In genomic region chr12:125169451-125169850, GRCh38 we compare ENCODE assay signal across 30 cellular contexts. TPM values are rescaled to one million over a fixed set of nuclear protein-coding genes. Genes with fewer than 3 reads are reported as not detected.
"Had no signal": no experiment of that assay in that cellular context is flagged by ENCODE, and none has a peak within 500 bp of the region (broad histone marks: within the 10 kb centered on the region; RNA-seq: fewer than 3 reads in every experiment).

No MANE protein-coding gene starts in this region.

- H3K27me3 ChIP-seq: neural progenitor cell, ovary, suprapubic skin, testis, upper lobe of right lung, uterus had no signal

- H3K4me2 ChIP-seq: neural progenitor cell, smooth muscle cell had no signal

- H3K4me3 Mint-ChIP-seq: naive thymus-derived CD8-positive, alpha-beta T cell; natural killer cell treated with Interleukin-12 subunit alpha and Interleukin-12 subunit beta and Interleukin-15 and Interleukin-18, amount 100 ng/mL, for 72 hours; neural progenitor cell; stimulated activated memory B cell treated with anti-CD40 and anti-IgM and Interleukin-4, amounts not matched to agents 10 μg/mL and 1 μg/mL and 100 μg/mL, for 72 hours; stimulated activated naive CD8-positive, alpha-beta T cell treated with anti-CD3 and anti-CD28 coated beads, Interleukin-15, amount 100 ng/mL, for 72 hours; type B pancreatic cell had no signal

- H3K4me1 ChIP-seq: neural progenitor cell, parathyroid adenoma, psoas muscle, spleen, suprapubic skin, testis, tibial artery, transverse colon, upper lobe of right lung, uterus had no signal

- H3K9me3 ChIP-seq: suprapubic skin, testis, transverse colon, upper lobe of right lung, uterus had no signal

- H3K9me3 Mint-ChIP-seq: natural killer cell treated with Interleukin-12 subunit alpha and Interleukin-12 subunit beta and Interleukin-15 and Interleukin-18, amount 100 ng/mL, for 72 hours; stimulated activated naive CD8-positive, alpha-beta T cell treated with anti-CD3 and anti-CD28 coated beads, Interleukin-15, amount 100 ng/mL, for 72 hours; type B pancreatic cell had no signal

- H2AFZ ChIP-seq: neural progenitor cell, parathyroid adenoma had no signal

- H3K4me1 Mint-ChIP-seq: naive thymus-derived CD8-positive, alpha-beta T cell; neural progenitor cell; stimulated activated memory B cell treated with anti-CD40 and anti-IgM and Interleukin-4, amounts not matched to agents 10 μg/mL and 1 μg/mL and 100 μg/mL, for 72 hours; stimulated activated naive CD8-positive, alpha-beta T cell treated with anti-CD3 and anti-CD28 coated beads, Interleukin-15, amount 100 ng/mL, for 72 hours had no signal

- H3K4me3 ChIP-seq: neural progenitor cell, ovary, psoas muscle, skin epidermis, smooth muscle cell, spleen, suprapubic skin, testis, tibial artery, transverse colon, upper lobe of right lung, uterus had no signal

- DNase-seq: naive thymus-derived CD8-positive, alpha-beta T cell; occipital lobe; ovary; psoas muscle; right cardiac atrium; spleen; stimulated activated CD4-positive, alpha-beta T cell treated with anti-CD3 and anti-CD28 coated beads, Interleukin-12 subunit alpha, Interleukin-12 subunit beta, amount 100 ng/mL, for 4 hours; stimulated activated CD4-positive, alpha-beta T cell treated with anti-CD3 and anti-CD28 coated beads, Interleukin-1b, Interleukin-23, amount 100 ng/mL, for 48 hours; stimulated activated CD4-positive, alpha-beta T cell treated with anti-CD3 and anti-CD28 coated beads, Interleukin-4, amount 100 ng/mL, for 1 hour; stimulated activated CD4-positive, alpha-beta T cell treated with anti-CD3 and anti-CD28 coated beads, Interleukin-4, amount 100 ng/mL, for 4 hours; stimulated activated CD8-positive, alpha-beta memory T cell treated with anti-CD3 and anti-CD28 coated beads, Interleukin-4, amount 100 ng/mL, for 48 hours; stimulated activated naive CD4-positive, alpha-beta T cell; stimulated activated naive CD8-positive, alpha-beta T cell treated with anti-CD3 and anti-CD28 coated beads, Interleukin-15, amount 100 ng/mL, for 72 hours; stimulated activated naive CD8-positive, alpha-beta T cell treated with anti-CD3 and anti-CD28 coated beads, Interleukin-15, Interleukin-2, amounts not matched to agents 100 U/mL and 50 U/mL, for 24 hours; substantia nigra; testis; tibial artery; transverse colon; upper lobe of right lung; uterus had no signal

- H3K36me3 ChIP-seq: neural progenitor cell, ovary, spleen, suprapubic skin, tibial artery, transverse colon, upper lobe of right lung, uterus had no signal

- H3K9ac ChIP-seq: neural progenitor cell, parathyroid adenoma had no signal

- H3K79me2 ChIP-seq: parathyroid adenoma had no signal

- ATAC-seq: naive thymus-derived CD8-positive, alpha-beta T cell; natural killer cell treated with Interleukin-12 subunit alpha and Interleukin-12 subunit beta and Interleukin-15 and Interleukin-18, amount 100 ng/mL, for 72 hours; psoas muscle; right cardiac atrium; sciatic nerve; stimulated activated memory B cell treated with anti-CD40 and anti-IgM and Interleukin-4, amounts not matched to agents 10 μg/mL and 1 μg/mL and 100 μg/mL, for 72 hours; stimulated activated naive CD8-positive, alpha-beta T cell treated with anti-CD3 and anti-CD28 coated beads, Interleukin-15, amount 100 ng/mL, for 72 hours; stimulated activated naive CD8-positive, alpha-beta T cell treated with anti-CD3 and anti-CD28 coated beads, Interleukin-15, Interleukin-2, amounts not matched to agents 100 U/mL and 50 U/mL, for 24 hours; upper lobe of right lung had no signal

- H3K36me3 Mint-ChIP-seq: naive thymus-derived CD8-positive, alpha-beta T cell; natural killer cell treated with Interleukin-12 subunit alpha and Interleukin-12 subunit beta and Interleukin-15 and Interleukin-18, amount 100 ng/mL, for 72 hours; neural progenitor cell; type B pancreatic cell had no signal

- H3K27ac ChIP-seq: neural progenitor cell, ovary, parathyroid adenoma, psoas muscle, skin epidermis, spleen, suprapubic skin, testis, tibial artery, transverse colon, upper lobe of right lung, uterus had no signal

- H3K27ac Mint-ChIP-seq: naive thymus-derived CD8-positive, alpha-beta T cell; natural killer cell treated with Interleukin-12 subunit alpha and Interleukin-12 subunit beta and Interleukin-15 and Interleukin-18, amount 100 ng/mL, for 72 hours; neural progenitor cell; progenitor cell of endocrine pancreas; stimulated activated memory B cell treated with anti-CD40 and anti-IgM and Interleukin-4, amounts not matched to agents 10 μg/mL and 1 μg/mL and 100 μg/mL, for 72 hours; stimulated activated naive CD8-positive, alpha-beta T cell treated with anti-CD3 and anti-CD28 coated beads, Interleukin-15, amount 100 ng/mL, for 72 hours; type B pancreatic cell had no signal

RNA-seq across cellular contexts. Expression of gene TMEM132B, which starts 16.7 kb away (rescaled TPM):
- total RNA-seq: naive thymus-derived CD8-positive, alpha-beta T cell; natural killer cell treated with Interleukin-12 subunit alpha and Interleukin-12 subunit beta and Interleukin-15 and Interleukin-18, amount 100 ng/mL, for 72 hours; smooth muscle cell had no signal
- polyA plus RNA-seq: naive thymus-derived CD8-positive, alpha-beta T cell had no signal
